21 cellular contexts compared by ENCODE assay signal in the genomic region with DNA sequence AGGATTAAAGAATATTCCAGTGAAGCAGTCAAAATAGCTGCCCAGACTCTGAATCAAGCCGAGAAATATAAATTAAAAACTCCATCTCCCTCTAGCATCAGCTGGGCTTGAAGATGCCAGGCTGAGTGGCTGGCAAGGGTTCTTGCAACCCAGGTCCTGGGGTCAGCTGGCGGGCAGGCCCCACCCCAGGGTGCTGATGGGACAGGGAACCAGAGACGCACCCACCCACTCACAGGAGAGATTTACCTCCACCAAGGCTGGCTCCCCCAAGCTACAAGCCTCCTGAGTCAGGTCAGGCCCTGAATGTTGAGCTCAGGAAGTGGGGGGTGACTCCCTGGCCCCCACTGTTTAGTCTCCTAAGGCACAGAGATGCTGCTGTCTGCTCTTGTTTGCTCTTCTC.
"Had no signal": no experiment of that assay in that cellular context is flagged by ENCODE, and none has a peak within 500 bp of the region (broad histone marks: within the 10 kb centered on the region; RNA-seq: fewer than 3 reads in every experiment).

No MANE protein-coding gene starts in this region.

- H3K9me3 Mint-ChIP-seq: activated T-helper 1 cell treated with anti-CD3 and anti-CD28 coated beads, Interleukin-12 subunit alpha, Interleukin-12 subunit beta, Interleukin-2, Interleukin-4 antibody, amounts not matched to agents 30 ng/mL and 10 ng/mL and 1 ng/mL, durations not matched to agents 14 hours and 24 hours and 36 hours; endodermal cell; T-helper 1 cell treated with Interleukin-12 subunit alpha and Interleukin-12 subunit beta and Interleukin-4 antibody, amounts not matched to agents 30 μg/mL and 1 μg/mL, for 36 hours had no signal

- H3K36me3 Mint-ChIP-seq: naive B cell had no signal

- DNase-seq: activated B cell treated with CpG ODN at 0.5 μM for 24 hours; activated CD4-positive, alpha-beta T cell treated with anti-CD3 and anti-CD28 coated beads for 36 hours; activated CD4-positive, alpha-beta T cell treated with anti-CD3 and anti-CD28 coated beads, Interleukin-2, amount 50 U/mL, for 4 hours; activated CD8-positive, alpha-beta memory T cell treated with anti-CD3 and anti-CD28 coated beads, Interleukin-2, amount 50 U/mL, for 48 hours; activated naive CD8-positive, alpha-beta T cell treated with anti-CD3 and anti-CD28 coated beads for 36 hours; cerebellar nuclear complex; cortex of kidney; endodermal cell; esophagus squamous epithelium; gastrocnemius medialis; hypothalamus; mesenchymal stem cell; naive B cell; retina; stimulated activated CD4-positive, alpha-beta T cell treated with anti-CD3 and anti-CD28 coated beads, Interleukin-4, amount 100 ng/mL, for 4 hours; stimulated activated naive CD8-positive, alpha-beta T cell treated with anti-CD3 and anti-CD28 coated beads, Interleukin-15, Interleukin-2, amounts not matched to agents 100 U/mL and 50 U/mL, for 24 hours; T1000; transverse colon had no signal

- ATAC-seq: activated CD4-positive, alpha-beta T cell treated with anti-CD3 and anti-CD28 coated beads for 36 hours; gastrocnemius medialis; stimulated activated naive CD8-positive, alpha-beta T cell treated with anti-CD3 and anti-CD28 coated beads, Interleukin-15, Interleukin-2, amounts not matched to agents 100 U/mL and 50 U/mL, for 24 hours had no signal

- H3K27ac Mint-ChIP-seq: activated B cell treated with CpG ODN at 0.5 μM for 24 hours; activated CD4-positive, alpha-beta T cell treated with anti-CD3 and anti-CD28 coated beads for 36 hours; activated naive CD8-positive, alpha-beta T cell treated with anti-CD3 and anti-CD28 coated beads for 36 hours; activated T-helper 1 cell treated with anti-CD3 and anti-CD28 coated beads, Interleukin-12 subunit alpha, Interleukin-12 subunit beta, Interleukin-2, Interleukin-4 antibody, amounts not matched to agents 30 ng/mL and 10 ng/mL and 1 ng/mL, durations not matched to agents 14 hours and 24 hours and 36 hours; endodermal cell; progenitor cell of endocrine pancreas; T-helper 1 cell treated with Interleukin-12 subunit alpha and Interleukin-12 subunit beta and Interleukin-4 antibody, amounts not matched to agents 30 μg/mL and 1 μg/mL, for 36 hours had no signal

- H3K4me3 Mint-ChIP-seq: activated B cell treated with CpG ODN at 0.5 μM for 24 hours; activated CD4-positive, alpha-beta T cell treated with anti-CD3 and anti-CD28 coated beads for 36 hours; activated naive CD8-positive, alpha-beta T cell treated with anti-CD3 and anti-CD28 coated beads for 36 hours; activated T-helper 1 cell treated with anti-CD3 and anti-CD28 coated beads, Interleukin-12 subunit alpha, Interleukin-12 subunit beta, Interleukin-2, Interleukin-4 antibody, amounts not matched to agents 30 ng/mL and 10 ng/mL and 1 ng/mL, durations not matched to agents 14 hours and 24 hours and 36 hours; endodermal cell; T-helper 1 cell treated with Interleukin-12 subunit alpha and Interleukin-12 subunit beta and Interleukin-4 antibody, amounts not matched to agents 30 μg/mL and 1 μg/mL, for 36 hours had no signal
